1 cellular context compared by ENCODE assay signal in the genomic region with DNA sequence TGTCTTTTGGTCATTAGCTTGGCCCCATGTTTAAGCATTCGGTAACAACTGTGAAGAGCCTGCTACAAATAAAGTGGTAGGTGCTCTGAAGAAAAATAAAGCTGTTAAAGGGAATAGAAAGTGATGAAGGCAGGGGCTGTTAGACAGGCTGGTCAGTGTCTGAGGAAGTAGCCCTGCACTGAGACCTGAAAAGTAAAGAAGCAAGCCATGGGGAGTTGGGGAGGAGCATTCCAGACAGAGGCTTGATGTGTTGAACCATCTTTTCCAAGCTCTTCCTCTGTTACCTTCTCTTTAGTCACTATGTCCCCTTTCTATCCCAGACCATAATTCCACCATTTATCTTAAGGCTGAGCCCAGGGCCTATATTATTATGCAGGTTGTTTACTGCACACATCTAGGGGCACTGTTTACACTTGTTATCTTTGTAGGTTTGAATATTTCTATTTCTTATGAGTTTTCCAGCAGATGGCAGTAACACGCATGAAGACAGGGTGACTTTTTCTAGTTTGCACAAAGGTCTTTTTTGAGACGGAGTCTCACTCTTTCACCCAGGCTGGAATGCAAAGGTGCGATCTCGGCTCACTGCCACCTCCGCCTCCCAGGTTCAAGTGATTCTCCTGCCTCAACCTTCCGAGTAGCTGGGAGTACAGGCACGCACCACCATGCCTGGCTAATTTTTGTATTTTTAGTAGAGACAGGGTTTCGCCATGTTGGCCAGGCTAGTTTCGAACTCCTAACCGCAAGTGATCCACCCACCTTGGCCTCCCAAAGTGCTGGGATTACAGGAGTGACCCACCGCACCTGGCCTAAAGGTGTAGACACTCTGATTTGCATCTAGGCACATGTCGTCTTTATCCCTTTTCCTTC.
TF ChIP-seq lines count a peak whose summit lies in the region.

No MANE protein-coding gene starts in this region.

TF ChIP-seq in K562, 482 proteins besides CTCF, POLR2A, EP300 and RAD21 (continued from another document):
- TF ChIP-seq TEAD4 (IDR thresholded peaks at IDR 0.05; ENCODE audit: low read length) (no peak), TEAD4 (CRISPR knock-in tag; IDR thresholded peaks at IDR 0.05; ENCODE audit: borderline replicate concordance) (no peak), ILK (tag; IDR thresholded peaks at IDR 0.05; ENCODE audit: borderline replicate concordance, low read depth) (no peak)
